In the genomic region with DNA sequence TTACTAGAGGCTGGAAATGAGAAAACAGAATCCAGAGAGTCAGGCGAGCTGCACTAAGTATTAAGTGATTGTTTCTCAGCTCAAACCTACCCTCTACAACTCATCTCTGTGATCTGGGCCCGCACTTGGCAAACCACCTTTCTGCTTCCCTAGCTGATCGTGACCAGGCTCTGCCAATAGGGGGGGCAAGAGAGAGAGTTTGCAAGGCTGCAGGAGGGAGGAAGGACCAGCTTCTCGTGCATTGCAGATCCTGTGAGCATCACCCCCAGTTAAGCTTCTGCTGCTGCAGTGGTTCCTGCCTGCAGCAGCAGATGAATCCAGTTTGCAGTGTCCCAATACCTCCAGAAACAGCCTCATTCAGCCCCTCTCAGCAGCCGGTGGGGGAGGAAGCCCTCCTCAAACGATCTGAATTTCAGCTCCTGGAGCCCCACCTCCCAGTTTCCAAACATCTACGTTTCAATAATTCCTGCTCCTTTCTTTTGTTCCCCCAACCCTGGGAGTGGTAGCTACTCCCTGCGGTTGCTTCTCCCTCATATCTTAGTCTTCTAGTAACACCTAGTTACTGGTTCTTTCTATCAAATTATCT, we compare ENCODE assay signal across 8 cellular contexts. TPM values are rescaled to one million over a fixed set of nuclear protein-coding genes. Genes with fewer than 3 reads are reported as not detected.
DNase-seq lines count a peak whose midpoint lies in the region; TF ChIP-seq lines count a peak whose summit lies in the region.

No MANE protein-coding gene starts in this region.

- H4K20me1 ChIP-seq in SU-DHL-6 (ENCODE audit: low read depth, low read length) = no peaks in the 10 kb centered on the region

- H3K9me3 ChIP-seq in SU-DHL-6 (ENCODE audit: insufficient read depth, low read length) = no peaks in the 10 kb centered on the region

- no peaks in the 10 kb centered on the region for H3F3A ChIP-seq in SU-DHL-6 (ENCODE audit: insufficient read depth)

- H3K9me3 Mint-ChIP-seq in activated naive CD4-positive, alpha-beta T cell treated with anti-CD3 and anti-CD28 coated beads, Interleukin-2, amount 50 U/mL, for 24 hours = no peaks in the 10 kb centered on the region

- H3K36me3 ChIP-seq in SU-DHL-6 (ENCODE audit: low read length) = no peaks in the 10 kb centered on the region

- peak overlapping the region; percentile 70 for H3K27ac Mint-ChIP-seq in activated naive CD4-positive, alpha-beta T cell treated with anti-CD3 and anti-CD28 coated beads, Interleukin-2, amount 50 U/mL, for 24 hours

- TF ChIP-seq CTCF in LNCAP (IDR thresholded peaks at IDR 0.05) = peak; percentile 56
- peak; percentile 69 for TF ChIP-seq CTCF in SU-DHL-6 (IDR thresholded peaks at IDR 0.05; ENCODE audit: insufficient read depth, low read length, poor library complexity, severe bottlenecking)

- no peaks in the 10 kb centered on the region for H3K9me2 ChIP-seq in SU-DHL-6 (replicated peaks; ENCODE audit: insufficient read depth, low read length)

- no peak overlapping the region for H3K4me3 Mint-ChIP-seq in activated naive CD4-positive, alpha-beta T cell treated with anti-CD3 and anti-CD28 coated beads, Interleukin-2, amount 50 U/mL, for 24 hours

- no peak overlapping the region for H3K4me2 ChIP-seq in SU-DHL-6 (ENCODE audit: low read depth, low read length, poor library complexity, severe bottlenecking)

- H3K79me2 ChIP-seq in SU-DHL-6 (ENCODE audit: insufficient read depth, low read length) = no peaks in the 10 kb centered on the region

- peaks cover 21% of the 10 kb centered on the region for H3K4me1 Mint-ChIP-seq in activated naive CD4-positive, alpha-beta T cell treated with anti-CD3 and anti-CD28 coated beads, Interleukin-2, amount 50 U/mL, for 24 hours

- H3K27me3 Mint-ChIP-seq in activated naive CD4-positive, alpha-beta T cell treated with anti-CD3 and anti-CD28 coated beads, Interleukin-2, amount 50 U/mL, for 24 hours = no peaks in the 10 kb centered on the region

- DNase-seq in ELF-1 (ENCODE audit: low read depth, low spot score) = peak; percentile 72
- peak; percentile 71 to 94 (median 85) for DNase-seq in head of caudate nucleus
- peak; percentile 58 for DNase-seq in retina
- no peak for DNase-seq in NCI-H128 (lab: John Stamatoyannopoulos, UW; ENCODE audit: unreplicated experiment)
- no peak for DNase-seq in posterior vena cava (ENCODE audit: low spot score)

- no peak overlapping the region for H3K9ac ChIP-seq in SU-DHL-6 (ENCODE audit: low read length)

- no peak overlapping the region for H2AFZ ChIP-seq in SU-DHL-6 (ENCODE audit: low read depth, low read length, severe bottlenecking)

- intact Hi-C loops in head of caudate nucleus (cut with DNase I) (no loop called here), posterior vena cava (cut with DNase I) (loop anchor here in 1 of 2 donors (10.0 kb wide), 1 partner anchor 100 kb away; no protein-coding TSS in a partner anchor)

- peaks cover 15% of the 10 kb centered on the region for H3K36me3 Mint-ChIP-seq in activated naive CD4-positive, alpha-beta T cell treated with anti-CD3 and anti-CD28 coated beads, Interleukin-2, amount 50 U/mL, for 24 hours

- H3K27ac ChIP-seq in SU-DHL-6 (ENCODE audit: low read depth, low read length) = no peak overlapping the region

- H3K4me3 ChIP-seq in SU-DHL-6 (ENCODE audit: insufficient read depth, low read length, poor library complexity, severe bottlenecking) = no peak overlapping the region

- H3K27me3 ChIP-seq in SU-DHL-6 (ENCODE audit: low read length) = no peaks in the 10 kb centered on the region

RNA-seq across cellular contexts. Expression of a gene that starts 20.0 kb away (rescaled TPM):
- 10 to 100 TPM; 13.7 to 14.2 TPM for total RNA-seq in posterior vena cava

RNA-seq across cellular contexts. Expression of a gene that starts 20.3 kb away (rescaled TPM):
- 10 to 100 TPM in 1 of 2 donors, 1 to 10 TPM in 1; 9.1 to 12.8 TPM for total RNA-seq in posterior vena cava

RNA-seq across cellular contexts. Expression of a gene that starts 22.3 kb away (rescaled TPM):
- 1 to 10 TPM; 2.1 to 3.4 TPM for total RNA-seq in posterior vena cava

RNA-seq across cellular contexts. Expression of a gene that starts 28.3 kb away (rescaled TPM):
- 10 to 100 TPM; 19.8 to 27.9 TPM for total RNA-seq in posterior vena cava

RNA-seq across cellular contexts. Expression of a gene that starts 40.7 kb away (rescaled TPM):
- 10 to 100 TPM; 19.2 to 21.0 TPM for total RNA-seq in posterior vena cava

Comparison
In these comparisons a context has a peak if more than half of its experiments do, and no peak if none do; other contexts are left out.
1. DNase-seq: peak in ELF-1 (single experiment), head of caudate nucleus (42 of 42) and retina (single experiment); none in NCI-H128 (single experiment) and posterior vena cava (single experiment).